In the genomic region with DNA sequence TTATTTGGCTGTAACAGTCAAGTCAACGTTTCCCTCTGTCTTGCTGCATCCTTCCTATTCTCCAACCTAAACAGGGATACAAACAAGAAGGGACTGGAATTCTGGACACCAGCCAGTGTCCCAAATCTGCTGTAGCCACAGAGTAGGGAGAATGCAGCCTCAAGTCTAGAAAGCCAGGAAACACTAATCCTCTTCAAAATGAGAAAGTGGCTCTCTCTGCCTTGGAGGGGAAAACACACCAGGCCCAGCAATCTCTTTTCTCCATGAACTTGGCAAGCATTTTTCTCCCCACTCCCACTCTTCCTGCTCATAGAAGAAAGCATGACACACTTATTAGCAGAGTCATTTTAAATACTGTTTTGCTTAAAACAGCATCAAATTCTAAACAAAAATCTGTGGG, we compare ENCODE assay signal across 15 cellular contexts.
DNase-seq lines count a peak whose midpoint lies in the region; ATAC-seq and TF ChIP-seq lines count a peak whose summit lies in the region.
"Had no signal": no experiment of that assay in that cellular context is flagged by ENCODE, and none has a peak within 500 bp of the region (broad histone marks: within the 10 kb centered on the region; RNA-seq: fewer than 3 reads in every experiment).

No MANE protein-coding gene starts in this region.

- TF ChIP-seq CTCF in HFFc6 (IDR thresholded peaks at IDR 0.05): no peak
- no peak for TF ChIP-seq CTCF in nephron (IDR thresholded peaks at IDR 0.05; ENCODE audit: unreplicated experiment in 3 of 3)

- H3K36me3 Mint-ChIP-seq in HFFc6 (ENCODE audit: low read depth): no peaks in the 10 kb centered on the region
- H3K36me3 Mint-ChIP-seq in nephron (ENCODE audit: low read depth): no peaks in the 10 kb centered on the region
- no peaks in the 10 kb centered on the region for H3K36me3 Mint-ChIP-seq in T-cell
- H3K36me3 Mint-ChIP-seq: CD4-positive, alpha-beta memory T cell had no signal

- H3K4me1 Mint-ChIP-seq in HFFc6 (ENCODE audit: low read depth): peaks cover 46% of the 10 kb centered on the region
- H3K4me1 Mint-ChIP-seq in nephron: peaks cover 34% of the 10 kb centered on the region
- H3K4me1 Mint-ChIP-seq in T-cell: no peaks in the 10 kb centered on the region
- H3K4me1 Mint-ChIP-seq: CD4-positive, alpha-beta memory T cell had no signal

- H3K27ac Mint-ChIP-seq in HFFc6 (peak overlapping the region; percentile 31; the same call in 1 of the 2 replicates), nephron (peak overlapping the region; percentile 78 to 96 (median 94)), T-cell (no peak overlapping the region)
- H3K27ac Mint-ChIP-seq: CD4-positive, alpha-beta memory T cell had no signal

- POLR2A ChIA-PET in T-cell (lab: Charles Lee): no interaction called here

- H3K27me3 Mint-ChIP-seq in HFFc6 (ENCODE audit: insufficient read depth) (no peaks in the 10 kb centered on the region), nephron (ENCODE audit: low read depth) (no peaks in the 10 kb centered on the region), T-cell (no peaks in the 10 kb centered on the region)
- H3K27me3 Mint-ChIP-seq: CD4-positive, alpha-beta memory T cell had no signal

- CTCF ChIA-PET in T-cell (lab: Charles Lee): no interaction called here

- intact Hi-C loops in left cardiac atrium (cut with DNase I): no loop called here

- H3K4me3 Mint-ChIP-seq in HFFc6: no peak overlapping the region
- H3K4me3 Mint-ChIP-seq in nephron: no peak overlapping the region
- H3K4me3 Mint-ChIP-seq in T-cell: no peak overlapping the region
- H3K4me3 Mint-ChIP-seq: CD4-positive, alpha-beta memory T cell had no signal

- ATAC-seq in left cardiac atrium (peak; percentile 56 to 63), GM18502 (IDR thresholded peaks at IDR 0.05; ENCODE audit: poor library complexity, unreplicated experiment) (no peak), T-cell (replicated peaks in 1 of 4) (no peak)

- peak; percentile 8 for DNase-seq in AG20443 (ENCODE audit: low spot score)
- DNase-seq in HFFc6: no peak
- DNase-seq in left cardiac atrium: no peak
- DNase-seq in ecto neural progenitor cell (ENCODE audit: low spot score): no peak
- no peak for DNase-seq in T-cell
- DNase-seq: CD4-positive, alpha-beta memory T cell; HCEC 1CT; KBM-7; NCI-H1417 treated with DMSO at 0.1 percent for 48 hours; NCI-H2029; NCI-H2171 treated with DMSO at 0.1 percent for 48 hours; NCI-H748 treated with DMSO at 0.1 percent for 48 hours; PC-9 had no signal

- H3K9me3 Mint-ChIP-seq in HFFc6 (no peaks in the 10 kb centered on the region), nephron (no peaks in the 10 kb centered on the region), T-cell (peaks cover 4 to 13% (median 7%) of the 10 kb centered on the region in 3 donors)

Comparison
In these comparisons a context has a peak if more than half of its experiments do, and no peak if none do; other contexts are left out.
1. H3K27ac Mint-ChIP-seq: peak in HFFc6 (single experiment) and nephron (3 of 3); none in T-cell (0 of 2).
2. ATAC-seq: peak in left cardiac atrium (2 of 2); none in GM18502 (single experiment) and T-cell (0 of 4).